In genomic region chr1:202567747-202568146, GRCh38 we compare ENCODE assay signal across 1 cellular context.
TF ChIP-seq lines count a peak whose summit lies in the region.

No MANE protein-coding gene starts in this region.

TF ChIP-seq in IMR-90, 13 proteins besides CTCF, POLR2A, EP300 and RAD21 (continued from another document):
- TF ChIP-seq MAZ (IDR thresholded peaks at IDR 0.05; ENCODE audit: borderline replicate concordance, low read depth, low read length) (no peak), RCOR1 (IDR thresholded peaks at IDR 0.05; ENCODE audit: insufficient replicate concordance, low read length) (no peak)
